ENCODE assay signal across 12 cellular contexts in the genomic region with DNA sequence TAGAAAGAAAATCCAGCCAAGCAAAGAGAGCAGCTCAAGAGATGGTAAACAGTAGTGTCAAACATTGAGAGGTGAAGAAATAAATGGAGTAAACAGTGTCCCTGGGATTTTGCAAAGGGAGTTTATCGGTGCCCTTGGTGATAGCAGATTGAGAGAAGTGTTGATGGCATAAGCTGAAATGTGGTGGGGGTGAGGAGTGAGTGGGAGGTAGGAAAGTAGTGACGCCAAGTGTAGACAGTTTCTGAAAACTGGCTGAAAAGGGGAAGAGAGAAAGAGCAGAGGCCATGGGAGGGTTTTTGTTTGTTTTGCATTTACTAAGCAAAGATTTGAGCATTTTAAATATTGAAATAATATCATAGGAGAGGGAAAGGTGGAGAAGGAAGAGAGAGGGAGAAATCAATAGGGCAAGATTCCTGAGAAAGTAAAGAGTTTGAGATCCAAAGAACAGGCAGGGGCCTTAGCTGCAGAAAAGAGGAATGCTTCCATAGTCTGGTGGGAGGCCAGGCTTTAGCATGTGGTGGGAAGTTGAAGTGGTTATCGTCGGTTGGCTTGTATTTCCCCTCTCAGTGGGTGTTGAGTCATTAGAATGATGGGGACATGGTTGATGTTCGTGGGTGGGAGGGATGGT. TPM values are rescaled to one million over a fixed set of nuclear protein-coding genes. Genes with fewer than 3 reads are reported as not detected.
DNase-seq lines count a peak whose midpoint lies in the region; ATAC-seq, FAIRE-seq and TF ChIP-seq lines count a peak whose summit lies in the region.
"Had no signal": no experiment of that assay in that cellular context is flagged by ENCODE, and none has a peak within 500 bp of the region (broad histone marks: within the 10 kb centered on the region; RNA-seq: fewer than 3 reads in every experiment).

No MANE protein-coding gene starts in this region.

- no peak for DNase-seq in naive thymus-derived CD4-positive, alpha-beta T cell
- DNase-seq in D721Med (ENCODE audit: insufficient read length, low spot score) (no peak), Peyer's patch (no peak), islet precursor cell (no peak), HuH-7 (ENCODE audit: low spot score) (no peak)
- DNase-seq: activated T-cell treated with anti-CD3 and anti-CD28 coated beads, Interleukin-2, amount 50 U/mL, for 72 hours; GF-D8 had no signal

- H3K4me3 ChIP-seq in naive thymus-derived CD4-positive, alpha-beta T cell (ENCODE audit: low read length), result no peak overlapping the region
- no peak overlapping the region for H3K4me3 ChIP-seq in Peyer's patch
- H3K4me3 ChIP-seq: SK-N-MC, thoracic aorta had no signal

- H3K9me3 Mint-ChIP-seq in naive thymus-derived CD4-positive, alpha-beta T cell, result peaks cover 0 to 17% (median 4%) of the 10 kb centered on the region in 11 donors

- no peaks in the 10 kb centered on the region for H3K9me3 ChIP-seq in naive thymus-derived CD4-positive, alpha-beta T cell (ENCODE audit: control insufficient read depth in 2 of 3, low read length in 3 of 3)
- H3K9me3 ChIP-seq in Peyer's patch, result no peaks in the 10 kb centered on the region
- H3K9me3 ChIP-seq: thoracic aorta had no signal

- no peaks in the 10 kb centered on the region for H3K27me3 ChIP-seq in naive thymus-derived CD4-positive, alpha-beta T cell (ENCODE audit: control insufficient read depth in 2 of 2, insufficient read depth in 2 of 2, low read length in 2 of 2)
- no peaks in the 10 kb centered on the region for H3K27me3 ChIP-seq in Peyer's patch

- ATAC-seq in GM19035 (IDR thresholded peaks at IDR 0.05; ENCODE audit: unreplicated experiment), result peak; percentile 97
- ATAC-seq in HG02678 (IDR thresholded peaks at IDR 0.05; ENCODE audit: unreplicated experiment), result peak; percentile 98
- ATAC-seq in HG03575 (IDR thresholded peaks at IDR 0.05; ENCODE audit: extremely low read depth, insufficient number of reproducible peaks, low FRiP score, unreplicated experiment), result peak; percentile 96
- ATAC-seq in naive thymus-derived CD4-positive, alpha-beta T cell, result peak; percentile 47
- ATAC-seq: activated T-cell treated with anti-CD3 and anti-CD28 coated beads, Interleukin-2, amount 50 U/mL, for 72 hours had no signal

- POLR2A ChIA-PET in naive thymus-derived CD4-positive, alpha-beta T cell (lab: Charles Lee), result no interaction called here

- TF ChIP-seq POLR2A in Peyer's patch (IDR thresholded peaks at IDR 0.05), result no peak

- intact Hi-C loops in naive thymus-derived CD4-positive, alpha-beta T cell (cut with micrococcal nuclease), result no loop called here

- peaks cover 0 to 7% (median 0%) of the 10 kb centered on the region in 7 donors for H3K4me1 Mint-ChIP-seq in naive thymus-derived CD4-positive, alpha-beta T cell

- H3K27ac ChIP-seq in naive thymus-derived CD4-positive, alpha-beta T cell (ENCODE audit: low read depth, low read length), result no peak overlapping the region
- H3K27ac ChIP-seq in Peyer's patch, result no peak overlapping the region
- H3K27ac ChIP-seq: SK-N-MC, thoracic aorta had no signal

- H3K27ac Mint-ChIP-seq in naive thymus-derived CD4-positive, alpha-beta T cell, result no peak overlapping the region
- H3K27ac Mint-ChIP-seq: activated T-cell treated with anti-CD3 and anti-CD28 coated beads, Interleukin-2, amount 50 U/mL, for 72 hours had no signal

- TF ChIP-seq CTCF in D721Med (IDR thresholded peaks at IDR 0.05; ENCODE audit: insufficient read depth, missing control alignments) (no peak), Peyer's patch (IDR thresholded peaks at IDR 0.05) (no peak)

- no peak overlapping the region for H3K4me3 Mint-ChIP-seq in naive thymus-derived CD4-positive, alpha-beta T cell
- H3K4me3 Mint-ChIP-seq: activated T-cell treated with anti-CD3 and anti-CD28 coated beads, Interleukin-2, amount 50 U/mL, for 72 hours had no signal

- no peaks in the 10 kb centered on the region for H3K36me3 Mint-ChIP-seq in naive thymus-derived CD4-positive, alpha-beta T cell

- CTCF ChIA-PET in naive thymus-derived CD4-positive, alpha-beta T cell (lab: Charles Lee), result no interaction called here

- no peak for FAIRE-seq in D721Med (lab: Jason Lieb, UNC)

- H3K36me3 ChIP-seq in naive thymus-derived CD4-positive, alpha-beta T cell (ENCODE audit: control insufficient read depth in 2 of 3, insufficient read depth in 3 of 3, low read length in 3 of 3), result no peaks in the 10 kb centered on the region
- no peaks in the 10 kb centered on the region for H3K36me3 ChIP-seq in Peyer's patch
- H3K36me3 ChIP-seq: thoracic aorta had no signal

- no peaks in the 10 kb centered on the region for H3K4me1 ChIP-seq in naive thymus-derived CD4-positive, alpha-beta T cell (ENCODE audit: control insufficient read depth in 2 of 2, insufficient read depth in 2 of 2, low read length in 2 of 2)
- no peaks in the 10 kb centered on the region for H3K4me1 ChIP-seq in Peyer's patch

- H3K27me3 Mint-ChIP-seq in naive thymus-derived CD4-positive, alpha-beta T cell, result no peaks in the 10 kb centered on the region

RNA-seq across cellular contexts. Expression of a gene that starts 26.9 kb away (rescaled TPM):
- under 1 TPM in 4 of 5 experiments, not detected in 1; 0.11 to 0.69 (median 0.15) TPM for total RNA-seq in naive thymus-derived CD4-positive, alpha-beta T cell
- polyA plus RNA-seq in naive thymus-derived CD4-positive, alpha-beta T cell, result not detected
- total RNA-seq in Peyer's patch, result 10 to 100 TPM; 10.2 to 35.5 (median 20.0) TPM

Comparison
In these comparisons a context has a peak if more than half of its experiments do, and no peak if none do; other contexts are left out.
1. ATAC-seq: peak in every context shown above with its lines; median percentile 98 in HG02678; 97 in GM19035; 96 in HG03575; 47 in naive thymus-derived CD4-positive, alpha-beta T cell.
2. RNA of a gene that starts 26.9 kb away (total RNA-seq): 10.2 to 35.5 TPM in Peyer's patch; 0.11 to 0.69 TPM in naive thymus-derived CD4-positive, alpha-beta T cell; every median in the first group is over 4 times any median in the second.